14 cellular contexts compared by ENCODE assay signal in genomic region chr1:116950497-116951174, GRCh38. TPM values are rescaled to one million over a fixed set of nuclear protein-coding genes. Genes with fewer than 3 reads are reported as not detected.
DNase-seq lines count a peak whose midpoint lies in the region; ATAC-seq and TF ChIP-seq lines count a peak whose summit lies in the region.
"Had no signal": no experiment of that assay in that cellular context is flagged by ENCODE, and none has a peak within 500 bp of the region (broad histone marks: within the 10 kb centered on the region; RNA-seq: fewer than 3 reads in every experiment).

No MANE protein-coding gene starts in this region.

- H3K27me3 ChIP-seq in adrenal gland (no peaks in the 10 kb centered on the region), muscle layer of duodenum (ENCODE audit: low read depth, low read length) (no peaks in the 10 kb centered on the region), tibial nerve (no peaks in the 10 kb centered on the region)

- POLR2A ChIA-PET in OCI-LY7 (lab: Charles Lee) = no interaction called here

- no peak overlapping the region for H3K4me2 ChIP-seq in OCI-LY7 (ENCODE audit: low read length)

- H3K27me3 Mint-ChIP-seq in stimulated activated naive CD8-positive, alpha-beta T cell treated with anti-CD3 and anti-CD28 coated beads, Interleukin-15, amount 100 ng/mL, for 72 hours = no peaks in the 10 kb centered on the region
- H3K27me3 Mint-ChIP-seq: CD4-positive, CD25-positive, alpha-beta regulatory T cell; stimulated activated naive CD8-positive, alpha-beta T cell treated with anti-CD3 and anti-CD28 coated beads, Interleukin-15, Interleukin-2, amounts not matched to agents 100 ng/mL and 50 ng/mL, for 24 hours had no signal

- DNase-seq in adrenal gland = peak in 6 of 7 donors; percentile 48 to 69 (median 59)
- peak; percentile 35 for DNase-seq in fibroblast of the conjunctiva (ENCODE audit: low read depth)
- peak in 1 of 2 donors; percentile 11 for DNase-seq in tibial nerve (ENCODE audit: low spot score in 2 of 2)
- DNase-seq in OCI-LY7 (ENCODE audit: low spot score) = no peak
- no peak for DNase-seq in stimulated activated naive CD8-positive, alpha-beta T cell treated with anti-CD3 and anti-CD28 coated beads, Interleukin-15, amount 100 ng/mL, for 72 hours
- DNase-seq: activated CD4-positive, alpha-beta T cell treated with anti-CD3 and anti-CD28 coated beads, Interleukin-2, amount 50 U/mL, for 4 hours; activated effector memory CD4-positive, alpha-beta T cell treated with Interleukin-2 at 50 U/mL for 16 hours; CD4-positive, CD25-positive, alpha-beta regulatory T cell; posterior cingulate gyrus; stimulated activated CD4-positive, alpha-beta T cell treated with anti-CD3 and anti-CD28 coated beads, Interleukin-4, amount 100 ng/mL, for 24 hours had no signal

- TF ChIP-seq POLR2A in adrenal gland (IDR thresholded peaks at IDR 0.05) (no peak), tibial nerve (IDR thresholded peaks at IDR 0.05) (no peak)

- H3K36me3 ChIP-seq in adrenal gland (replicated peaks in 1 of 2) = peaks cover 0 to 6% of the 10 kb centered on the region in 2 donors
- peaks cover 4 to 15% of the 10 kb centered on the region in 2 donors for H3K36me3 ChIP-seq in muscle layer of duodenum (ENCODE audit: control insufficient read depth in 1 of 2, insufficient read depth in 2 of 2, low read length in 2 of 2)
- no peaks in the 10 kb centered on the region for H3K36me3 ChIP-seq in tibial nerve
- H3K36me3 ChIP-seq in OCI-LY7 (ENCODE audit: insufficient read depth, low read length) = no peaks in the 10 kb centered on the region

- no peak overlapping the region for H2AFZ ChIP-seq in OCI-LY7 (ENCODE audit: low read length)

- CTCF ChIA-PET in OCI-LY7 (lab: Charles Lee; ENCODE audit: unreplicated experiment) = no interaction called here

- 34 to 43% (median 36%) methylated on average over 11 of the region's 11 CpGs for WGBS in adrenal gland, 4 donors
- 58 to 63% methylated on average over 11 of the region's 11 CpGs for WGBS in tibial nerve, 2 donors

- H3K9me2 ChIP-seq in OCI-LY7 (ENCODE audit: insufficient read depth, low read length) = no peaks in the 10 kb centered on the region

- ATAC-seq in HG03342 (IDR thresholded peaks at IDR 0.05; ENCODE audit: unreplicated experiment) (no peak), GM21529 (IDR thresholded peaks at IDR 0.05; ENCODE audit: unreplicated experiment) (no peak)
- ATAC-seq in stimulated activated naive CD8-positive, alpha-beta T cell treated with anti-CD3 and anti-CD28 coated beads, Interleukin-15, amount 100 ng/mL, for 72 hours = no peak

- H3K27ac Mint-ChIP-seq in stimulated activated naive CD8-positive, alpha-beta T cell treated with anti-CD3 and anti-CD28 coated beads, Interleukin-15, amount 100 ng/mL, for 72 hours = peak overlapping the region in 1 of 2 donors; percentile 38
- H3K27ac Mint-ChIP-seq: stimulated activated naive CD8-positive, alpha-beta T cell treated with anti-CD3 and anti-CD28 coated beads, Interleukin-15, Interleukin-2, amounts not matched to agents 100 ng/mL and 50 ng/mL, for 24 hours had no signal

- intact Hi-C loops in adrenal gland (cut with DNase I) = no loop called here
- intact Hi-C loops in OCI-LY7 (cut with micrococcal nuclease; ENCODE audit: unreplicated experiment) = no loop called here

- no peak for TF ChIP-seq EP300 in tibial nerve (IDR thresholded peaks at IDR 0.05)

- H3K79me2 ChIP-seq in OCI-LY7 (ENCODE audit: insufficient read depth, low read depth, low read length) = no peaks in the 10 kb centered on the region

- H4K20me1 ChIP-seq in OCI-LY7 (ENCODE audit: insufficient read depth, low read length) = no peaks in the 10 kb centered on the region

- H3K4me1 ChIP-seq in adrenal gland (replicated peaks in 1 of 2) (peaks cover 32 to 55% of the 10 kb centered on the region in 2 donors), muscle layer of duodenum (ENCODE audit: control insufficient read depth in 1 of 2, insufficient read depth in 2 of 2, low read length in 2 of 2) (peaks cover 6 to 29% of the 10 kb centered on the region in 2 donors), tibial nerve (peaks cover 0 to 10% (median 0%) of the 10 kb centered on the region in 4 donors), OCI-LY7 (ENCODE audit: insufficient read depth, low read length, poor library complexity, severe bottlenecking) (no peaks in the 10 kb centered on the region)

- no peaks in the 10 kb centered on the region for H3K9me3 Mint-ChIP-seq in stimulated activated naive CD8-positive, alpha-beta T cell treated with anti-CD3 and anti-CD28 coated beads, Interleukin-15, amount 100 ng/mL, for 72 hours
- H3K9me3 Mint-ChIP-seq: CD4-positive, CD25-positive, alpha-beta regulatory T cell; stimulated activated naive CD8-positive, alpha-beta T cell treated with anti-CD3 and anti-CD28 coated beads, Interleukin-15, Interleukin-2, amounts not matched to agents 100 ng/mL and 50 ng/mL, for 24 hours had no signal

- H3K9me3 ChIP-seq in adrenal gland (replicated peaks in 1 of 3) (no peaks in the 10 kb centered on the region), muscle layer of duodenum (ENCODE audit: control insufficient read depth in 1 of 2, low read length in 2 of 2) (no peaks in the 10 kb centered on the region), tibial nerve (no peaks in the 10 kb centered on the region), OCI-LY7 (ENCODE audit: low read length) (no peaks in the 10 kb centered on the region)

- no peak overlapping the region for H3K4me3 Mint-ChIP-seq in stimulated activated naive CD8-positive, alpha-beta T cell treated with anti-CD3 and anti-CD28 coated beads, Interleukin-15, amount 100 ng/mL, for 72 hours
- H3K4me3 Mint-ChIP-seq: CD4-positive, CD25-positive, alpha-beta regulatory T cell; stimulated activated naive CD8-positive, alpha-beta T cell treated with anti-CD3 and anti-CD28 coated beads, Interleukin-15, Interleukin-2, amounts not matched to agents 100 ng/mL and 50 ng/mL, for 24 hours had no signal

- no TSS peak for BruUV-seq in OCI-LY7 (replicated peaks; lab: Mats Ljungman, UMichigan)

- H3K4me1 Mint-ChIP-seq in stimulated activated naive CD8-positive, alpha-beta T cell treated with anti-CD3 and anti-CD28 coated beads, Interleukin-15, amount 100 ng/mL, for 72 hours = peaks cover 5% of the 10 kb centered on the region
- H3K4me1 Mint-ChIP-seq: CD4-positive, CD25-positive, alpha-beta regulatory T cell had no signal

- H3K27ac ChIP-seq in adrenal gland (peak overlapping the region; percentile 51 to 80 (median 70)), muscle layer of duodenum (ENCODE audit: low read length) (peak overlapping the region; percentile 50), tibial nerve (peak overlapping the region in 3 of 4 donors; percentile 20 to 65 (median 26)), OCI-LY7 (ENCODE audit: low read depth, low read length, poor library complexity, severe bottlenecking) (no peak overlapping the region)

- no peak for TF ChIP-seq CTCF in adrenal gland (IDR thresholded peaks at IDR 0.05)
- no peak for TF ChIP-seq CTCF in tibial nerve (IDR thresholded peaks at IDR 0.05)
- TF ChIP-seq CTCF in OCI-LY7 (conservative IDR thresholded peaks at IDR 0.05; ENCODE audit: low read length) = no peak

- H3K4me3 ChIP-seq in adrenal gland = no peak overlapping the region
- H3K4me3 ChIP-seq in muscle layer of duodenum (ENCODE audit: low read depth in 1 of 2, low read length in 2 of 2) = peak overlapping the region in 1 of 2 donors; percentile 32
- no peak overlapping the region for H3K4me3 ChIP-seq in tibial nerve
- H3K4me3 ChIP-seq in OCI-LY7 (ENCODE audit: low read depth, low read length, poor library complexity, severe bottlenecking) = no peak overlapping the region

RNA-seq across cellular contexts. Expression of gene PTGFRN, which starts 40.9 kb away (rescaled TPM):
- total RNA-seq in adrenal gland = 100 to 1,000 TPM in 3 of 8 donors, 10 to 100 TPM in 5; 63.8 to 173 (median 69.1) TPM
- 10 to 100 TPM; 63.3 to 68.7 (median 64.6) TPM for polyA plus RNA-seq in adrenal gland
- total RNA-seq in tibial nerve = 10 to 100 TPM; 10.2 to 19.0 (median 14.7) TPM
- total RNA-seq in OCI-LY7 (2014; rRNA removed; shearing (Covaris generic)) = not detected in 2 replicates
- total RNA-seq in OCI-LY7 (2022) = not detected in 2 replicates

RNA-seq across cellular contexts. Expression of gene CD101, which starts 50.9 kb away (rescaled TPM):
- total RNA-seq in adrenal gland (1 to 10 TPM in 6 of 8 donors, under 1 TPM in 2; 0.47 to 2.9 (median 1.5) TPM), tibial nerve (1 to 10 TPM in 1 of 4 donors, under 1 TPM in 2, not detected in 1; under 0.01 to 2.9 (median 0.59) TPM), OCI-LY7 (2022) (not detected in 2 replicates)
- polyA plus RNA-seq in adrenal gland = 1 to 10 TPM; 1.8 to 7.5 (median 6.1) TPM
- total RNA-seq in OCI-LY7 (2014; rRNA removed; shearing (Covaris generic)) = not detected in 2 replicates

Comparison
In these comparisons a context has a peak if more than half of its experiments do, and no peak if none do; other contexts are left out.
1. DNase-seq: peak in adrenal gland (6 of 7) and fibroblast of the conjunctiva (single experiment); none in OCI-LY7 (single experiment) and stimulated activated naive CD8-positive, alpha-beta T cell treated with anti-CD3 and anti-CD28 coated beads, Interleukin-15, amount 100 ng/mL, for 72 hours (0 of 2).
2. RNA of gene PTGFRN, which starts 40.9 kb away (total RNA-seq): 63.8 to 173 TPM in adrenal gland and 10.2 to 19.0 TPM in tibial nerve; not detected in OCI-LY7; every median in the first group is over 10 times any median in the second.